ENCODE assay signal across 1 cellular context in the genomic region with DNA sequence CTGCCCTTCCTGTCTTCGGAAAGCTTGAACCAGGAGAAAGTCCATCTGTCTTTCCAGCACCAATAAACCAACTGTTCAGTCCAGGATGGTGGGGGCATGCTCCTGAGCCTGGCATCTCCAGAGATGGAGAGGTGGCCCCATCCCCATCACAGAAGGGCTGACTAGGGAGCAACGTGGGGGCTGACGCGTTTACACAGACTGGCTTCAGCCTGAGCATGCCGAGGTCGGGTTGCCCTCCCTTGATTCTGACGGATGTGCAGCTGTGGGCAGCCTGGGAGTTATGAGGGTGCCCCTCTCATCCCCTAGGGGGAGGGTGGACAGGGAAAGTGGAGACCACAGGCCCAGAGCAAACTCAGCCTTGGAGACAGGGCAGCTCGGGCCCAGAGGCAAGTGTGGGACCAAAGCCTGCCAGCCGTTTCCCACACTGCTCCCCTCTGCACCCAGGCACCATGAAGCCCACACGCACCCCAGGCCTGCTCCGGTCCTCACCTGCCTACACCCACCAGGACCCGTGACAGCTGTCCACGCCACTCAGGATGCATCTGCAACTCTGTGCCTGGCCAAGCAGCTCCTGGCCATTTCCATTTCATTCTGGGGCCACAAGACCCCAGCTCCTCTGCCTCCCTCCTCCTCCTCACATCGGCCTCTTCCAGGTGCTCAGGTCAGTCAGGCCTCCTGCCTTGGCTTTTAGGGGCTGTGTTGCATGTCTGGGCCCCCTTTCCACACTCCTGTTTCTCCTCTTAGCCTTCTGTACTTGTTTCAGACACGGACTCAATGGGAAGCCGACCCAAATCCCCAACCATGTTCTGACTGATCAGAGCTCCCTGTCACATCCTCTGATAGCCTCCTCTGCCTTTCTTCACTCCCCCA.
TF ChIP-seq lines count a peak whose summit lies in the region.

No MANE protein-coding gene starts in this region.

TF ChIP-seq in GM23338, 12 proteins besides CTCF, POLR2A, EP300 and RAD21 (continued from another document):
- TF ChIP-seq ZNF331 (CRISPR knock-in tag; IDR thresholded peaks at IDR 0.05; ENCODE audit: low read depth): no peak
- TF ChIP-seq, protein P1, sequence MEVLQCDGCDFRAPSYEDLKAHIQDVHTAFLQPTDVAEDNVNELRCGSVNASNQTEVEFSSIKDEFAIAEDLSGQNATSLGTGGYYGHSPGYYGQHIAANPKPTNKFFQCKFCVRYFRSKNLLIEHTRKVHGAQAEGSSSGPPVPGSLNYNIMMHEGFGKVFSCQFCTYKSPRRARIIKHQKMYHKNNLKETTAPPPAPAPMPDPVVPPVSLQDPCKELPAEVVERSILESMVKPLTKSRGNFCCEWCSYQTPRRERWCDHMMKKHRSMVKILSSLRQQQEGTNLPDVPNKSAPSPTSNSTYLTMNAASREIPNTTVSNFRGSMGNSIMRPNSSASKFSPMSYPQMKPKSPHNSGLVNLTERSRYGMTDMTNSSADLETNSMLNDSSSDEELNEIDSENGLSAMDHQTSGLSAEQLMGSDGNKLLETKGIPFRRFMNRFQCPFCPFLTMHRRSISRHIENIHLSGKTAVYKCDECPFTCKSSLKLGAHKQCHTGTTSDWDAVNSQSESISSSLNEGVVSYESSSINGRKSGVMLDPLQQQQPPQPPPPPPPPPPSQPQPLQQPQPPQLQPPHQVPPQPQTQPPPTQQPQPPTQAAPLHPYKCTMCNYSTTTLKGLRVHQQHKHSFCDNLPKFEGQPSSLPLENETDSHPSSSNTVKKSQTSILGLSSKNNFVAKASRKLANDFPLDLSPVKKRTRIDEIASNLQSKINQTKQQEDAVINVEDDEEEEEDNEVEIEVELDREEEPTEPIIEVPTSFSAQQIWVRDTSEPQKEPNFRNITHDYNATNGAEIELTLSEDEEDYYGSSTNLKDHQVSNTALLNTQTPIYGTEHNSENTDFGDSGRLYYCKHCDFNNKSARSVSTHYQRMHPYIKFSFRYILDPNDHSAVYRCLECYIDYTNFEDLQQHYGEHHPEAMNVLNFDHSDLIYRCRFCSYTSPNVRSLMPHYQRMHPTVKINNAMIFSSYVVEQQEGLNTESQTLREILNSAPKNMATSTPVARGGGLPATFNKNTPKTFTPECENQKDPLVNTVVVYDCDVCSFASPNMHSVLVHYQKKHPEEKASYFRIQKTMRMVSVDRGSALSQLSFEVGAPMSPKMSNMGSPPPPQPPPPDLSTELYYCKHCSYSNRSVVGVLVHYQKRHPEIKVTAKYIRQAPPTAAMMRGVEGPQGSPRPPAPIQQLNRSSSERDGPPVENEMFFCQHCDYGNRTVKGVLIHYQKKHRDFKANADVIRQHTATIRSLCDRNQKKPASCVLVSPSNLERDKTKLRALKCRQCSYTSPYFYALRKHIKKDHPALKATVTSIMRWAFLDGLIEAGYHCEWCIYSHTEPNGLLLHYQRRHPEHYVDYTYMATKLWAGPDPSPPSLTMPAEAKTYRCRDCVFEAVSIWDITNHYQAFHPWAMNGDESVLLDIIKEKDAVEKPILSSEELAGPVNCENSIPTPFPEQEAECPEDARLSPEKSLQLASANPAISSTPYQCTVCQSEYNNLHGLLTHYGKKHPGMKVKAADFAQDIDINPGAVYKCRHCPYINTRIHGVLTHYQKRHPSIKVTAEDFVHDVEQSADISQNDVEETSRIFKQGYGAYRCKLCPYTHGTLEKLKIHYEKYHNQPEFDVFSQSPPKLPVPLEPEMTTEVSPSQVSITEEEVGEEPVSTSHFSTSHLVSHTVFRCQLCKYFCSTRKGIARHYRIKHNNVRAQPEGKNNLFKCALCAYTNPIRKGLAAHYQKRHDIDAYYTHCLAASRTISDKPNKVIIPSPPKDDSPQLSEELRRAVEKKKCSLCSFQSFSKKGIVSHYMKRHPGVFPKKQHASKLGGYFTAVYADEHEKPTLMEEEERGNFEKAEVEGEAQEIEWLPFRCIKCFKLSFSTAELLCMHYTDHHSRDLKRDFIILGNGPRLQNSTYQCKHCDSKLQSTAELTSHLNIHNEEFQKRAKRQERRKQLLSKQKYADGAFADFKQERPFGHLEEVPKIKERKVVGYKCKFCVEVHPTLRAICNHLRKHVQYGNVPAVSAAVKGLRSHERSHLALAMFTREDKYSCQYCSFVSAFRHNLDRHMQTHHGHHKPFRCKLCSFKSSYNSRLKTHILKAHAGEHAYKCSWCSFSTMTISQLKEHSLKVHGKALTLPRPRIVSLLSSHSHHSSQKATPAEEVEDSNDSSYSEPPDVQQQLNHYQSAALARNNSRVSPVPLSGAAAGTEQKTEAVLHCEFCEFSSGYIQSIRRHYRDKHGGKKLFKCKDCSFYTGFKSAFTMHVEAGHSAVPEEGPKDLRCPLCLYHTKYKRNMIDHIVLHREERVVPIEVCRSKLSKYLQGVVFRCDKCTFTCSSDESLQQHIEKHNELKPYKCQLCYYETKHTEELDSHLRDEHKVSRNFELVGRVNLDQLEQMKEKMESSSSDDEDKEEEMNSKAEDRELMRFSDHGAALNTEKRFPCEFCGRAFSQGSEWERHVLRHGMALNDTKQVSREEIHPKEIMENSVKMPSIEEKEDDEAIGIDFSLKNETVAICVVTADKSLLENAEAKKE (CRISPR knock-in tag; IDR thresholded peaks at IDR 0.05): no peak
- TF ChIP-seq, protein P2, sequence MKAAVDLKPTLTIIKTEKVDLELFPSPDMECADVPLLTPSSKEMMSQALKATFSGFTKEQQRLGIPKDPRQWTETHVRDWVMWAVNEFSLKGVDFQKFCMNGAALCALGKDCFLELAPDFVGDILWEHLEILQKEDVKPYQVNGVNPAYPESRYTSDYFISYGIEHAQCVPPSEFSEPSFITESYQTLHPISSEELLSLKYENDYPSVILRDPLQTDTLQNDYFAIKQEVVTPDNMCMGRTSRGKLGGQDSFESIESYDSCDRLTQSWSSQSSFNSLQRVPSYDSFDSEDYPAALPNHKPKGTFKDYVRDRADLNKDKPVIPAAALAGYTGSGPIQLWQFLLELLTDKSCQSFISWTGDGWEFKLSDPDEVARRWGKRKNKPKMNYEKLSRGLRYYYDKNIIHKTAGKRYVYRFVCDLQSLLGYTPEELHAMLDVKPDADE (IDR thresholded peaks at IDR 0.05): no peak
- no peak for TF ChIP-seq CREB1 (CRISPR knock-in tag; IDR thresholded peaks at IDR 0.05; ENCODE audit: low read depth)
